Comparison of ENCODE assay signal across 4 cellular contexts in the genomic region with DNA sequence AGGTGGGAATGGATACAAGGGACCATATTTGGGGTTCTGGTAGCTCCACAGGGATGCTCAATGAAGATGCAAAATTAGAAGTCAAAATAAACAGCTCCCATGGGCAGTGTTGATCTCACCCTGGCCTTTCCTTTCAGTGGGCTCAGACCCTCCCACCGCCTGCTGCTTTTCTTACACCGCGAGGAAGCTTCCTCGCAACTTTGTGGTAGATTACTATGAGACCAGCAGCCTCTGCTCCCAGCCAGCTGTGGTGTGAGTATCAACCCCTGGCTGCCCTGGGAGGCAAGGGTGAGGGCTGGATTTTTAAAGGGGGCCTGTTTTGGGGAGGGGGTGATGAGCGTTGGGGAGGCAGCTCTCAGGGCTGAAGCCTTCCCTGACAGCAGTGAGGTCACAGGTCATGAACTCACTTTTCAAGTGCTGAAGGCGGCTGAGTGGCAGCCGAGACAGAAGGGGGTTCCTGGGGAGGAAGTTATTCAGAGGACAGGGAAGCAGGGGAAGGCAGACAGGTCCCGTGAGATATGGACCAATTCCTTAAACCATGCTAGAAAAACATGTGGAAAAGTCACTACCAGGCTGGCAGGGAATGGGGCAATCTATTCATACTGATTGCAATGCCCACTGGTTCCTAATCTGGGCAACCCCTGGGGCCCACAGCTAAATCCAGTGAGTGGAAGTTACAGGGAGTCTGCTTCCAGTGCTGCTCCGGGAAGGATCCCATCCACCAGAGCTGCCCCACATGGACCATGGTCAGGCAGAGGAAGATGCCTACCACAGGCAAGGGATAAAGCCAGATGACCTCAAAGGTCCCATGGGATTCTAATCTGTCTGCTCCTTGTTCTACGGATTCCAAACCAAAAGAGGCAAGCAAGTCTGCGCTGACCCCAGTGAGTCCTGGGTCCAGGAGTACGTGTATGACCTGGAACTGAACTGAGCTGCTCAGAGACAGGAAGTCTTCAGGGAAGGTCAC. TPM values are rescaled to one million over a fixed set of nuclear protein-coding genes. Genes with fewer than 3 reads are reported as not detected.
"Had no signal": no experiment of that assay in that cellular context is flagged by ENCODE, and none has a peak within 500 bp of the region (broad histone marks: within the 10 kb centered on the region; RNA-seq: fewer than 3 reads in every experiment).

No MANE protein-coding gene starts in this region.

RNA-seq across cellular contexts. Expression of a gene that starts 1.1 kb away (rescaled TPM):
- total RNA-seq: glomerular endothelial cell, SJSA1 had no signal

RNA-seq across cellular contexts. Expression of a gene that starts 15.4 kb away (rescaled TPM):
- total RNA-seq: glomerular endothelial cell, SJSA1, thyroid gland had no signal

RNA-seq across cellular contexts. Expression of a gene that starts 52.4 kb away (rescaled TPM):
- total RNA-seq: lung, SJSA1 had no signal
